1 cellular context compared by ENCODE assay signal in the genomic region with DNA sequence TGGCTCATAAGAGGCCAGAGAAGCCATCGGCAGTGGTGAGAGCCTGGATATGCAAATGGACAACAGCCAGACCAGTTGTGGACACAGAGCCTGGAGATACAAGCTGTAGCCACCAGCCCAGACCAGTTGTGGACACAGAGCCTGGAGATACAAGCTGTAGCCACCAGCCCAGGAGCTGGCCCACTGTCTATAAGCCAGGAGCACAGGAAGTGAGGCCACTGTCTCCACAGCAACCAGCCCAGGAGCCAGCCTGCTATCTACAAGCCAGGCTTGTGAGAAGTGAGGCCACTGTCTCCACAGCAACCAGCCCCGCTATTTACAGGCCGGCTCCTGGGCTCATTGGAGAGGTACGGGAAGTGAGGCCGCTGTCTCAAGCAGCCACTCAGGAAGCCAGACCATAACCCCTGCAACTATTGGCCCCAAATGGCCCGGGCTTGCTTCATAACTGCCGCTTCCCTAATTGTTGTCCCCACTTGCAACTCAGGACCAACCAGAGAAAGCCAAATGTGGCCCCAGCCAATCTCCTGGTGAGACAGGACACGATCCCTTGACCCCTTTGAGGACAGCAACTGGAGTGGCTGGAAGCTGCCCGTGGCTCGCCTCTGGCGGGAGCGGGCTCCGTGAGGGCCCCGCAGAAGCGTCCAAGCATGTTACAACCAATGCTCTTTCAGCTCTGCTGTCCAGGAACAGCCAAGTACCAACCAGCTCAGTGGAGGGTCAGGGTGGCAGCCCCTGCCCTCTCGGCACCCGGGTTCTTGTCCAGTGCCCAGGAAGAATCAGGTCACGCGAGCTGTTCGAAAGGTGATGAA.
TF ChIP-seq lines count a peak whose summit lies in the region.

No MANE protein-coding gene starts in this region.

TF ChIP-seq in HepG2, 621 proteins besides CTCF, POLR2A, EP300 and RAD21 (continued from another document and continues in another):
- TF ChIP-seq, protein P1, sequence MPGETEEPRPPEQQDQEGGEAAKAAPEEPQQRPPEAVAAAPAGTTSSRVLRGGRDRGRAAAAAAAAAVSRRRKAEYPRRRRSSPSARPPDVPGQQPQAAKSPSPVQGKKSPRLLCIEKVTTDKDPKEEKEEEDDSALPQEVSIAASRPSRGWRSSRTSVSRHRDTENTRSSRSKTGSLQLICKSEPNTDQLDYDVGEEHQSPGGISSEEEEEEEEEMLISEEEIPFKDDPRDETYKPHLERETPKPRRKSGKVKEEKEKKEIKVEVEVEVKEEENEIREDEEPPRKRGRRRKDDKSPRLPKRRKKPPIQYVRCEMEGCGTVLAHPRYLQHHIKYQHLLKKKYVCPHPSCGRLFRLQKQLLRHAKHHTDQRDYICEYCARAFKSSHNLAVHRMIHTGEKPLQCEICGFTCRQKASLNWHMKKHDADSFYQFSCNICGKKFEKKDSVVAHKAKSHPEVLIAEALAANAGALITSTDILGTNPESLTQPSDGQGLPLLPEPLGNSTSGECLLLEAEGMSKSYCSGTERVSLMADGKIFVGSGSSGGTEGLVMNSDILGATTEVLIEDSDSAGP (CRISPR knock-in tag; IDR thresholded peaks at IDR 0.05; ENCODE audit: borderline replicate concordance) = no peak
- TF ChIP-seq U2AF1 (optimal IDR thresholded peaks at IDR 0.05; ENCODE audit: low read depth, low read length) (no peak), ZNF883 (CRISPR knock-in tag; IDR thresholded peaks at IDR 0.05; ENCODE audit: not compliant biosample characterization) (no peak), TEAD2 (CRISPR knock-in tag; IDR thresholded peaks at IDR 0.05) (no peak), HES4 (CRISPR knock-in tag; IDR thresholded peaks at IDR 0.05; ENCODE audit: borderline replicate concordance) (no peak), ZBTB1 (CRISPR knock-in tag; IDR thresholded peaks at IDR 0.05; ENCODE audit: borderline replicate concordance) (no peak), ZSCAN9 (CRISPR knock-in tag; IDR thresholded peaks at IDR 0.05; ENCODE audit: borderline replicate concordance) (no peak), MATR3 (CRISPR knock-in tag; IDR thresholded peaks at IDR 0.05) (no peak), ZNF446 (CRISPR knock-in tag; IDR thresholded peaks at IDR 0.05) (no peak), ZNF614 (CRISPR knock-in tag; IDR thresholded peaks at IDR 0.05; ENCODE audit: borderline replicate concordance) (no peak), SATB2 (CRISPR knock-in tag; IDR thresholded peaks at IDR 0.05) (no peak), NFYC (CRISPR knock-in tag; IDR thresholded peaks at IDR 0.05) (no peak; the same call in 1 of the 2 replicates), ZNF703 (CRISPR knock-in tag; IDR thresholded peaks at IDR 0.05; ENCODE audit: borderline replicate concordance) (no peak), ZNF160 (CRISPR knock-in tag; IDR thresholded peaks at IDR 0.05) (no peak), ZFP62 (CRISPR knock-in tag; IDR thresholded peaks at IDR 0.05) (no peak), POLR2AphosphoS2 (IDR thresholded peaks at IDR 0.05; ENCODE audit: low read depth, low read length) (no peak), NR1H2 (CRISPR knock-in tag; IDR thresholded peaks at IDR 0.05; ENCODE audit: borderline replicate concordance, low read depth) (no peak)
- TF ChIP-seq, protein P2, sequence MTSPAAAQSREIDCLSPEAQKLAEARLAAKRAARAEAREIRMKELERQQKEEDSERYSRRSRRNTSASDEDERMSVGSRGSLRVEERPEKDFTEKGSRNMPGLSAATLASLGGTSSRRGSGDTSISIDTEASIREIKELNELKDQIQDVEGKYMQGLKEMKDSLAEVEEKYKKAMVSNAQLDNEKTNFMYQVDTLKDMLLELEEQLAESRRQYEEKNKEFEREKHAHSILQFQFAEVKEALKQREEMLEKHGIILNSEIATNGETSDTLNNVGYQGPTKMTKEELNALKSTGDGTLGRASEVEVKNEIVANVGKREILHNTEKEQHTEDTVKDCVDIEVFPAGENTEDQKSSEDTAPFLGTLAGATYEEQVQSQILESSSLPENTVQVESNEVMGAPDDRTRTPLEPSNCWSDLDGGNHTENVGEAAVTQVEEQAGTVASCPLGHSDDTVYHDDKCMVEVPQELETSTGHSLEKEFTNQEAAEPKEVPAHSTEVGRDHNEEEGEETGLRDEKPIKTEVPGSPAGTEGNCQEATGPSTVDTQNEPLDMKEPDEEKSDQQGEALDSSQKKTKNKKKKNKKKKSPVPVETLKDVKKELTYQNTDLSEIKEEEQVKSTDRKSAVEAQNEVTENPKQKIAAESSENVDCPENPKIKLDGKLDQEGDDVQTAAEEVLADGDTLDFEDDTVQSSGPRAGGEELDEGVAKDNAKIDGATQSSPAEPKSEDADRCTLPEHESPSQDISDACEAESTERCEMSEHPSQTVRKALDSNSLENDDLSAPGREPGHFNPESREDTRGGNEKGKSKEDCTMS (CRISPR knock-in tag; conservative IDR thresholded peaks at IDR 0.05) = no peak
- TF ChIP-seq, protein P3, sequence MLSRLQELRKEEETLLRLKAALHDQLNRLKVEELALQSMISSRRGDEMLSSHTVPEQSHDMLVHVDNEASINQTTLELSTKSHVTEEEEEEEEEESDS (CRISPR knock-in tag; IDR thresholded peaks at IDR 0.05; ENCODE audit: borderline replicate concordance) = no peak
- TF ChIP-seq, protein P4, sequence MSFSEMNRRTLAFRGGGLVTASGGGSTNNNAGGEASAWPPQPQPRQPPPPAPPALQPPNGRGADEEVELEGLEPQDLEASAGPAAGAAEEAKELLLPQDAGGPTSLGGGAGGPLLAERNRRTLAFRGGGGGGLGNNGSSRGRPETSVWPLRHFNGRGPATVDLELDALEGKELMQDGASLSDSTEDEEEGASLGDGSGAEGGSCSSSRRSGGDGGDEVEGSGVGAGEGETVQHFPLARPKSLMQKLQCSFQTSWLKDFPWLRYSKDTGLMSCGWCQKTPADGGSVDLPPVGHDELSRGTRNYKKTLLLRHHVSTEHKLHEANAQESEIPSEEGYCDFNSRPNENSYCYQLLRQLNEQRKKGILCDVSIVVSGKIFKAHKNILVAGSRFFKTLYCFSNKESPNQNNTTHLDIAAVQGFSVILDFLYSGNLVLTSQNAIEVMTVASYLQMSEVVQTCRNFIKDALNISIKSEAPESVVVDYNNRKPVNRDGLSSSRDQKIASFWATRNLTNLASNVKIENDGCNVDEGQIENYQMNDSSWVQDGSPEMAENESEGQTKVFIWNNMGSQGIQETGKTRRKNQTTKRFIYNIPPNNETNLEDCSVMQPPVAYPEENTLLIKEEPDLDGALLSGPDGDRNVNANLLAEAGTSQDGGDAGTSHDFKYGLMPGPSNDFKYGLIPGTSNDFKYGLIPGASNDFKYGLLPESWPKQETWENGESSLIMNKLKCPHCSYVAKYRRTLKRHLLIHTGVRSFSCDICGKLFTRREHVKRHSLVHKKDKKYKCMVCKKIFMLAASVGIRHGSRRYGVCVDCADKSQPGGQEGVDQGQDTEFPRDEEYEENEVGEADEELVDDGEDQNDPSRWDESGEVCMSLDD (CRISPR knock-in tag; IDR thresholded peaks at IDR 0.05; ENCODE audit: borderline replicate concordance) = no peak
- TF ChIP-seq, protein P5, sequence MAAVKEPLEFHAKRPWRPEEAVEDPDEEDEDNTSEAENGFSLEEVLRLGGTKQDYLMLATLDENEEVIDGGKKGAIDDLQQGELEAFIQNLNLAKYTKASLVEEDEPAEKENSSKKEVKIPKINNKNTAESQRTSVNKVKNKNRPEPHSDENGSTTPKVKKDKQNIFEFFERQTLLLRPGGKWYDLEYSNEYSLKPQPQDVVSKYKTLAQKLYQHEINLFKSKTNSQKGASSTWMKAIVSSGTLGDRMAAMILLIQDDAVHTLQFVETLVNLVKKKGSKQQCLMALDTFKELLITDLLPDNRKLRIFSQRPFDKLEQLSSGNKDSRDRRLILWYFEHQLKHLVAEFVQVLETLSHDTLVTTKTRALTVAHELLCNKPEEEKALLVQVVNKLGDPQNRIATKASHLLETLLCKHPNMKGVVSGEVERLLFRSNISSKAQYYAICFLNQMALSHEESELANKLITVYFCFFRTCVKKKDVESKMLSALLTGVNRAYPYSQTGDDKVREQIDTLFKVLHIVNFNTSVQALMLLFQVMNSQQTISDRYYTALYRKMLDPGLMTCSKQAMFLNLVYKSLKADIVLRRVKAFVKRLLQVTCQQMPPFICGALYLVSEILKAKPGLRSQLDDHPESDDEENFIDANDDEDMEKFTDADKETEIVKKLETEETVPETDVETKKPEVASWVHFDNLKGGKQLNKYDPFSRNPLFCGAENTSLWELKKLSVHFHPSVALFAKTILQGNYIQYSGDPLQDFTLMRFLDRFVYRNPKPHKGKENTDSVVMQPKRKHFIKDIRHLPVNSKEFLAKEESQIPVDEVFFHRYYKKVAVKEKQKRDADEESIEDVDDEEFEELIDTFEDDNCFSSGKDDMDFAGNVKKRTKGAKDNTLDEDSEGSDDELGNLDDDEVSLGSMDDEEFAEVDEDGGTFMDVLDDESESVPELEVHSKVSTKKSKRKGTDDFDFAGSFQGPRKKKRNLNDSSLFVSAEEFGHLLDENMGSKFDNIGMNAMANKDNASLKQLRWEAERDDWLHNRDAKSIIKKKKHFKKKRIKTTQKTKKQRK (IDR thresholded peaks at IDR 0.05; ENCODE audit: low read length) = no peak
- TF ChIP-seq, protein P6, sequence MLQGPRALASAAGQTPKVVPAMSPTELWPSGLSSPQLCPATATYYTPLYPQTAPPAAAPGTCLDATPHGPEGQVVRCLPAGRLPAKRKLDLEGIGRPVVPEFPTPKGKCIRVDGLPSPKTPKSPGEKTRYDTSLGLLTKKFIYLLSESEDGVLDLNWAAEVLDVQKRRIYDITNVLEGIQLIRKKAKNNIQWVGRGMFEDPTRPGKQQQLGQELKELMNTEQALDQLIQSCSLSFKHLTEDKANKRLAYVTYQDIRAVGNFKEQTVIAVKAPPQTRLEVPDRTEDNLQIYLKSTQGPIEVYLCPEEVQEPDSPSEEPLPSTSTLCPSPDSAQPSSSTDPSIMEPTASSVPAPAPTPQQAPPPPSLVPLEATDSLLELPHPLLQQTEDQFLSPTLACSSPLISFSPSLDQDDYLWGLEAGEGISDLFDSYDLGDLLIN (CRISPR knock-in tag; IDR thresholded peaks at IDR 0.05; ENCODE audit: borderline replicate concordance) = no peak
- TF ChIP-seq, protein P7, sequence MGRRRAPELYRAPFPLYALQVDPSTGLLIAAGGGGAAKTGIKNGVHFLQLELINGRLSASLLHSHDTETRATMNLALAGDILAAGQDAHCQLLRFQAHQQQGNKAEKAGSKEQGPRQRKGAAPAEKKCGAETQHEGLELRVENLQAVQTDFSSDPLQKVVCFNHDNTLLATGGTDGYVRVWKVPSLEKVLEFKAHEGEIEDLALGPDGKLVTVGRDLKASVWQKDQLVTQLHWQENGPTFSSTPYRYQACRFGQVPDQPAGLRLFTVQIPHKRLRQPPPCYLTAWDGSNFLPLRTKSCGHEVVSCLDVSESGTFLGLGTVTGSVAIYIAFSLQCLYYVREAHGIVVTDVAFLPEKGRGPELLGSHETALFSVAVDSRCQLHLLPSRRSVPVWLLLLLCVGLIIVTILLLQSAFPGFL (CRISPR knock-in tag; IDR thresholded peaks at IDR 0.05) = no peak
- TF ChIP-seq, protein P8, sequence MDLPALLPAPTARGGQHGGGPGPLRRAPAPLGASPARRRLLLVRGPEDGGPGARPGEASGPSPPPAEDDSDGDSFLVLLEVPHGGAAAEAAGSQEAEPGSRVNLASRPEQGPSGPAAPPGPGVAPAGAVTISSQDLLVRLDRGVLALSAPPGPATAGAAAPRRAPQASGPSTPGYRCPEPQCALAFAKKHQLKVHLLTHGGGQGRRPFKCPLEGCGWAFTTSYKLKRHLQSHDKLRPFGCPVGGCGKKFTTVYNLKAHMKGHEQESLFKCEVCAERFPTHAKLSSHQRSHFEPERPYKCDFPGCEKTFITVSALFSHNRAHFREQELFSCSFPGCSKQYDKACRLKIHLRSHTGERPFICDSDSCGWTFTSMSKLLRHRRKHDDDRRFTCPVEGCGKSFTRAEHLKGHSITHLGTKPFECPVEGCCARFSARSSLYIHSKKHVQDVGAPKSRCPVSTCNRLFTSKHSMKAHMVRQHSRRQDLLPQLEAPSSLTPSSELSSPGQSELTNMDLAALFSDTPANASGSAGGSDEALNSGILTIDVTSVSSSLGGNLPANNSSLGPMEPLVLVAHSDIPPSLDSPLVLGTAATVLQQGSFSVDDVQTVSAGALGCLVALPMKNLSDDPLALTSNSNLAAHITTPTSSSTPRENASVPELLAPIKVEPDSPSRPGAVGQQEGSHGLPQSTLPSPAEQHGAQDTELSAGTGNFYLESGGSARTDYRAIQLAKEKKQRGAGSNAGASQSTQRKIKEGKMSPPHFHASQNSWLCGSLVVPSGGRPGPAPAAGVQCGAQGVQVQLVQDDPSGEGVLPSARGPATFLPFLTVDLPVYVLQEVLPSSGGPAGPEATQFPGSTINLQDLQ (CRISPR knock-in tag; IDR thresholded peaks at IDR 0.05) = no peak
- TF ChIP-seq, protein P9, sequence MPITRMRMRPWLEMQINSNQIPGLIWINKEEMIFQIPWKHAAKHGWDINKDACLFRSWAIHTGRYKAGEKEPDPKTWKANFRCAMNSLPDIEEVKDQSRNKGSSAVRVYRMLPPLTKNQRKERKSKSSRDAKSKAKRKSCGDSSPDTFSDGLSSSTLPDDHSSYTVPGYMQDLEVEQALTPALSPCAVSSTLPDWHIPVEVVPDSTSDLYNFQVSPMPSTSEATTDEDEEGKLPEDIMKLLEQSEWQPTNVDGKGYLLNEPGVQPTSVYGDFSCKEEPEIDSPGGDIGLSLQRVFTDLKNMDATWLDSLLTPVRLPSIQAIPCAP (CRISPR knock-in tag; IDR thresholded peaks at IDR 0.05; ENCODE audit: low read depth) = no peak
- TF ChIP-seq, protein P10, sequence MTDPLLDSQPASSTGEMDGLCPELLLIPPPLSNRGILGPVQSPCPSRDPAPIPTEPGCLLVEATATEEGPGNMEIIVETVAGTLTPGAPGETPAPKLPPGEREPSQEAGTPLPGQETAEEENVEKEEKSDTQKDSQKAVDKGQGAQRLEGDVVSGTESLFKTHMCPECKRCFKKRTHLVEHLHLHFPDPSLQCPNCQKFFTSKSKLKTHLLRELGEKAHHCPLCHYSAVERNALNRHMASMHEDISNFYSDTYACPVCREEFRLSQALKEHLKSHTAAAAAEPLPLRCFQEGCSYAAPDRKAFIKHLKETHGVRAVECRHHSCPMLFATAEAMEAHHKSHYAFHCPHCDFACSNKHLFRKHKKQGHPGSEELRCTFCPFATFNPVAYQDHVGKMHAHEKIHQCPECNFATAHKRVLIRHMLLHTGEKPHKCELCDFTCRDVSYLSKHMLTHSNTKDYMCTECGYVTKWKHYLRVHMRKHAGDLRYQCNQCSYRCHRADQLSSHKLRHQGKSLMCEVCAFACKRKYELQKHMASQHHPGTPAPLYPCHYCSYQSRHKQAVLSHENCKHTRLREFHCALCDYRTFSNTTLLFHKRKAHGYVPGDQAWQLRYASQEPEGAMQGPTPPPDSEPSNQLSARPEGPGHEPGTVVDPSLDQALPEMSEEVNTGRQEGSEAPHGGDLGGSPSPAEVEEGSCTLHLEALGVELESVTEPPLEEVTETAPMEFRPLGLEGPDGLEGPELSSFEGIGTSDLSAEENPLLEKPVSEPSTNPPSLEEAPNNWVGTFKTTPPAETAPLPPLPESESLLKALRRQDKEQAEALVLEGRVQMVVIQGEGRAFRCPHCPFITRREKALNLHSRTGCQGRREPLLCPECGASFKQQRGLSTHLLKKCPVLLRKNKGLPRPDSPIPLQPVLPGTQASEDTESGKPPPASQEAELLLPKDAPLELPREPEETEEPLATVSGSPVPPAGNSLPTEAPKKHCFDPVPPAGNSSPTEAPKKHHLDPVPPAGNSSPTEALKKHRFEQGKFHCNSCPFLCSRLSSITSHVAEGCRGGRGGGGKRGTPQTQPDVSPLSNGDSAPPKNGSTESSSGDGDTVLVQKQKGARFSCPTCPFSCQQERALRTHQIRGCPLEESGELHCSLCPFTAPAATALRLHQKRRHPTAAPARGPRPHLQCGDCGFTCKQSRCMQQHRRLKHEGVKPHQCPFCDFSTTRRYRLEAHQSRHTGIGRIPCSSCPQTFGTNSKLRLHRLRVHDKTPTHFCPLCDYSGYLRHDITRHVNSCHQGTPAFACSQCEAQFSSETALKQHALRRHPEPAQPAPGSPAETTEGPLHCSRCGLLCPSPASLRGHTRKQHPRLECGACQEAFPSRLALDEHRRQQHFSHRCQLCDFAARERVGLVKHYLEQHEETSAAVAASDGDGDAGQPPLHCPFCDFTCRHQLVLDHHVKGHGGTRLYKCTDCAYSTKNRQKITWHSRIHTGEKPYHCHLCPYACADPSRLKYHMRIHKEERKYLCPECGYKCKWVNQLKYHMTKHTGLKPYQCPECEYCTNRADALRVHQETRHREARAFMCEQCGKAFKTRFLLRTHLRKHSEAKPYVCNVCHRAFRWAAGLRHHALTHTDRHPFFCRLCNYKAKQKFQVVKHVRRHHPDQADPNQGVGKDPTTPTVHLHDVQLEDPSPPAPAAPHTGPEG (CRISPR knock-in tag; IDR thresholded peaks at IDR 0.05) = no peak
